22 cellular contexts compared by ENCODE assay signal in the genomic region with DNA sequence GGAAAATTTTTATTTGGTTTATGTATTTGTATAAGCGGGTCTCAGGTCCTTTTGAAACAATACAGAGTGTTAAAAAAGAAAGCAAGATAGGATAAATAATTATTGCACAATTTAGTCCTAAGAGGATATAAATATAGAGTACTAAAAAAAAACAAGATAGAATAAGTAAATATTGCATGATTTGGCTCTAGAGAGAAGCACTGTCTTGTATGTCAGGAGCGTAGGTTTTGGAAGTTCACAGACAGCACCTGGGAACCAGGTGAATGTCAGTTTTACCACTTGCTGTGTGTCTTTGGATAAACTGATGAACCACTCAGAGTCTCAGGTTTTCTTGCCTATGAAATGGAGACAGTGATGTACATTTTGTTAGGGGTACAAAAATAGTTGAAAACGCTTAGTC.
DNase-seq lines count a peak whose midpoint lies in the region; ATAC-seq, FAIRE-seq and TF ChIP-seq lines count a peak whose summit lies in the region.
"Had no signal": no experiment of that assay in that cellular context is flagged by ENCODE, and none has a peak within 500 bp of the region (broad histone marks: within the 10 kb centered on the region; RNA-seq: fewer than 3 reads in every experiment).

No MANE protein-coding gene starts in this region.

- H3K27me3 Mint-ChIP-seq in activated naive CD8-positive, alpha-beta T cell treated with anti-CD3 and anti-CD28 coated beads, Interleukin-2, amount 50 U/mL, for 24 hours, result no peaks in the 10 kb centered on the region
- no peaks in the 10 kb centered on the region for H3K27me3 Mint-ChIP-seq in endodermal cell (ENCODE audit: insufficient read depth)
- H3K27me3 Mint-ChIP-seq: CD4-positive, alpha-beta memory T cell; CD4-positive, CD25-positive, alpha-beta regulatory T cell had no signal

- no peaks in the 10 kb centered on the region for H3K79me2 ChIP-seq in HepG2 (ENCODE audit: insufficient read depth, low read length)

- H3K9me3 ChIP-seq in right lobe of liver, result no peaks in the 10 kb centered on the region
- H3K9me3 ChIP-seq in HepG2 (ENCODE audit: low read length), result no peaks in the 10 kb centered on the region
- no peaks in the 10 kb centered on the region for H3K9me3 ChIP-seq in colonic mucosa
- H3K9me3 ChIP-seq in pancreas, result no peaks in the 10 kb centered on the region
- no peaks in the 10 kb centered on the region for H3K9me3 ChIP-seq in endodermal cell (ENCODE audit: control insufficient read depth, low read length)
- H3K9me3 ChIP-seq: BE2C, BLaER1 had no signal

- no peaks in the 10 kb centered on the region for H3K4me1 Mint-ChIP-seq in activated naive CD8-positive, alpha-beta T cell treated with anti-CD3 and anti-CD28 coated beads, Interleukin-2, amount 50 U/mL, for 24 hours
- H3K4me1 Mint-ChIP-seq in endodermal cell, result no peaks in the 10 kb centered on the region
- H3K4me1 Mint-ChIP-seq: CD14-positive monocyte; CD4-positive, alpha-beta memory T cell; CD4-positive, CD25-positive, alpha-beta regulatory T cell; CD8-positive, alpha-beta memory T cell had no signal

- TF ChIP-seq RAD21 in HepG2 (CRISPR knock-in tag; IDR thresholded peaks at IDR 0.05), result no peak

- H3K9ac ChIP-seq in HepG2 (ENCODE audit: insufficient read depth, low read depth, low read length) (no peak overlapping the region), colonic mucosa (ENCODE audit: low read depth in 2 of 2, low read length in 2 of 2) (no peak overlapping the region), endodermal cell (ENCODE audit: extremely low read depth, low read length, poor library complexity, severe bottlenecking) (no peak overlapping the region)
- H3K9ac ChIP-seq: BLaER1 had no signal

- H3K27me3 ChIP-seq in right lobe of liver, result peaks cover 0 to 3% of the 10 kb centered on the region in 2 donors
- H3K27me3 ChIP-seq in HepG2 (ENCODE audit: control insufficient read depth in 1 of 2, insufficient read depth in 2 of 2, low read length in 2 of 2), result no peaks in the 10 kb centered on the region
- H3K27me3 ChIP-seq in colonic mucosa, result no peaks in the 10 kb centered on the region
- H3K27me3 ChIP-seq in pancreas, result no peaks in the 10 kb centered on the region
- no peaks in the 10 kb centered on the region for H3K27me3 ChIP-seq in endodermal cell (ENCODE audit: control insufficient read depth, insufficient read depth, low read length, poor library complexity, severe bottlenecking)
- H3K27me3 ChIP-seq: BE2C, BLaER1 had no signal

- TF ChIP-seq POLR2A in right lobe of liver (IDR thresholded peaks at IDR 0.05), result no peak
- no peak for TF ChIP-seq POLR2A in HepG2 (IDR thresholded peaks at IDR 0.05; ENCODE audit: insufficient read depth in 1 of 2, low read depth in 2 of 2, low read length in 2 of 2)

- H3K4me1 ChIP-seq in right lobe of liver, result peaks cover 0 to 22% (median 3%) of the 10 kb centered on the region in 4 donors
- no peaks in the 10 kb centered on the region for H3K4me1 ChIP-seq in HepG2 (ENCODE audit: insufficient read depth, low read length)
- no peaks in the 10 kb centered on the region for H3K4me1 ChIP-seq in colonic mucosa
- peaks cover 0 to 12% (median 10%) of the 10 kb centered on the region in 3 donors for H3K4me1 ChIP-seq in pancreas
- H3K4me1 ChIP-seq in endodermal cell (ENCODE audit: control insufficient read depth, insufficient read depth, low read length), result no peaks in the 10 kb centered on the region
- H3K4me1 ChIP-seq: BE2C, BLaER1 had no signal

- H3K4me2 ChIP-seq in HepG2 (ENCODE audit: low read depth, low read length), result no peak overlapping the region
- H3K4me2 ChIP-seq: BLaER1 had no signal

- peak overlapping the region in 1 of 3 donors; percentile 11 for H3K4me3 ChIP-seq in right lobe of liver
- H3K4me3 ChIP-seq in HepG2 (replicated peaks in 1 of 3; ENCODE audit: insufficient read depth in 1 of 3, low read depth in 2 of 3, low read length in 3 of 3), result no peak overlapping the region
- no peak overlapping the region for H3K4me3 ChIP-seq in colonic mucosa
- H3K4me3 ChIP-seq in pancreas, result no peak overlapping the region
- H3K4me3 ChIP-seq in endodermal cell (ENCODE audit: low read length), result no peak overlapping the region
- H3K4me3 ChIP-seq: BLaER1 had no signal

- no peaks in the 10 kb centered on the region for H3K36me3 Mint-ChIP-seq in activated naive CD8-positive, alpha-beta T cell treated with anti-CD3 and anti-CD28 coated beads, Interleukin-2, amount 50 U/mL, for 24 hours (ENCODE audit: low read depth)
- H3K36me3 Mint-ChIP-seq in endodermal cell (ENCODE audit: low read depth), result no peaks in the 10 kb centered on the region
- H3K36me3 Mint-ChIP-seq: CD14-positive monocyte; CD4-positive, alpha-beta memory T cell; CD4-positive, CD25-positive, alpha-beta regulatory T cell; CD8-positive, alpha-beta memory T cell had no signal

- DNase-seq in right lobe of liver (no peak), HepG2 (ENCODE audit: low spot score) (no peak), colonic mucosa (no peak), left lobe of liver (ENCODE audit: low spot score) (no peak), pancreas (no peak), endodermal cell (no peak), G401 (ENCODE audit: low spot score) (no peak)
- no peak for DNase-seq in activated naive CD8-positive, alpha-beta T cell treated with anti-CD3 and anti-CD28 coated beads, Interleukin-2, amount 50 U/mL, for 24 hours
- DNase-seq: C1 segment of cervical spinal cord; CD4-positive, alpha-beta memory T cell; CD4-positive, CD25-positive, alpha-beta regulatory T cell; CD8-positive, alpha-beta memory T cell; DMS79; GF-D8 had no signal

- ATAC-seq in right lobe of liver (peak; percentile 58 to 77 (median 74)), HepG2 (no peak), left lobe of liver (peak; percentile 41), pancreas (peak in 3 of 4 donors; percentile 7 to 41 (median 14))
- no peak for ATAC-seq in activated naive CD8-positive, alpha-beta T cell treated with anti-CD3 and anti-CD28 coated beads, Interleukin-2, amount 50 U/mL, for 24 hours

- intact Hi-C loops in right lobe of liver (cut with DNase I) (loop anchor here in 1 of 2 donors (5.0 kb wide), 1 partner anchor 395 kb away; no protein-coding TSS in a partner anchor), HepG2 (cut with micrococcal nuclease; ENCODE audit: unreplicated experiment) (loop anchor here (1.0 kb wide), 1 partner anchor 396 kb away; no protein-coding TSS in a partner anchor), colonic mucosa (cut with DNase I) (no loop called here), pancreas (cut with DNase I) (no loop called here)

- H3K27ac Mint-ChIP-seq in activated naive CD8-positive, alpha-beta T cell treated with anti-CD3 and anti-CD28 coated beads, Interleukin-2, amount 50 U/mL, for 24 hours, result no peak overlapping the region
- H3K27ac Mint-ChIP-seq in endodermal cell, result no peak overlapping the region
- H3K27ac Mint-ChIP-seq: CD14-positive monocyte; CD4-positive, alpha-beta memory T cell; CD4-positive, CD25-positive, alpha-beta regulatory T cell; CD8-positive, alpha-beta memory T cell had no signal

- POLR2A ChIA-PET in HepG2 (lab: Yijun Ruan, JAX), result no interaction called here

- no peaks in the 10 kb centered on the region for H4K20me1 ChIP-seq in HepG2 (ENCODE audit: insufficient read depth, low read length)
- H4K20me1 ChIP-seq: BLaER1 had no signal

- in situ Hi-C loops in HepG2 (cut with HindIII; ENCODE audit: extremely low pct_ligation_motif_present, low pct_unique_long_range_greater_than_20kb), result loop anchor here (5.0 kb wide), 1 partner anchor 400 kb away; no protein-coding TSS in a partner anchor
- in situ Hi-C loops in G401 (cut with HindIII; ENCODE audit: low sequenced_read_pairs), result no loop called here

- no peak for FAIRE-seq in HepG2 (lab: Jason Lieb, UNC)
- no peak for FAIRE-seq in pancreas (lab: Jason Lieb, UNC)
- FAIRE-seq: A204.1, G401.6, GM12891, GM19239 had no signal

- no peak for TF ChIP-seq CTCF in right lobe of liver (IDR thresholded peaks at IDR 0.05)
- no peak for TF ChIP-seq CTCF in HepG2 (CRISPR knock-in tag; IDR thresholded peaks at IDR 0.05)
- no peak for TF ChIP-seq CTCF in colonic mucosa (IDR thresholded peaks at IDR 0.05)
- TF ChIP-seq CTCF in pancreas (IDR thresholded peaks at IDR 0.05), result no peak
- TF ChIP-seq CTCF in endodermal cell (conservative IDR thresholded peaks at IDR 0.05), result no peak

- H2AFZ ChIP-seq in HepG2 (ENCODE audit: low read length), result no peak overlapping the region

- H3K27ac ChIP-seq in right lobe of liver, result peak overlapping the region in 1 of 3 donors; percentile 51
- no peak overlapping the region for H3K27ac ChIP-seq in HepG2 (ENCODE audit: extremely low read length, insufficient read depth, low read length)
- H3K27ac ChIP-seq in colonic mucosa, result peak overlapping the region; percentile 56
- no peak overlapping the region for H3K27ac ChIP-seq in pancreas
- no peak overlapping the region for H3K27ac ChIP-seq in endodermal cell (ENCODE audit: low read depth, low read length)
- H3K27ac ChIP-seq: 22Rv1, BLaER1 had no signal

- 45% methylated on average over 3 of the region's 3 CpGs for WGBS in right lobe of liver (ENCODE audit: insufficient coverage, low coverage, low lambda C conversion rate, missing lambda C conversion rate)
- WGBS in HepG2 (ENCODE audit: low lambda C conversion rate), result 8% methylated on average over 3 of the region's 3 CpGs
- WGBS in pancreas, 2 donors, result 36 to 47% methylated on average over 3 of the region's 3 CpGs
- WGBS in endodermal cell (ENCODE audit: insufficient coverage in 1 of 2, insufficient read length in 1 of 2), 2 experiments, result 97 to 100% methylated on average over 1 to 3 of the region's 3 CpGs

- CTCF ChIA-PET in HepG2 (lab: Yijun Ruan, JAX; ENCODE audit: low intra/inter-chr PET ratio, low total read pairs), result interaction anchor here (3.2 kb wide), 1 partner anchor 396 kb away, joined by 20 read pairs; no protein-coding TSS in a partner anchor

- no peak overlapping the region for H3K4me3 Mint-ChIP-seq in activated naive CD8-positive, alpha-beta T cell treated with anti-CD3 and anti-CD28 coated beads, Interleukin-2, amount 50 U/mL, for 24 hours
- H3K4me3 Mint-ChIP-seq in endodermal cell, result no peak overlapping the region
- H3K4me3 Mint-ChIP-seq: CD14-positive monocyte; CD4-positive, alpha-beta memory T cell; CD4-positive, CD25-positive, alpha-beta regulatory T cell; CD8-positive, alpha-beta memory T cell had no signal

- H3K36me3 ChIP-seq in right lobe of liver, result no peaks in the 10 kb centered on the region
- H3K36me3 ChIP-seq in HepG2 (replicated peaks in 1 of 2; ENCODE audit: control insufficient read depth in 1 of 2, insufficient read depth in 2 of 2, low read length in 2 of 2), result no peaks in the 10 kb centered on the region
- H3K36me3 ChIP-seq in colonic mucosa, result no peaks in the 10 kb centered on the region
- no peaks in the 10 kb centered on the region for H3K36me3 ChIP-seq in pancreas
- no peaks in the 10 kb centered on the region for H3K36me3 ChIP-seq in endodermal cell (ENCODE audit: control insufficient read depth, insufficient read depth, low read length)
- H3K36me3 ChIP-seq: BE2C, BLaER1 had no signal

- TF ChIP-seq EP300 in HepG2 (IDR thresholded peaks at IDR 0.05; ENCODE audit: low read depth in 2 of 2, low read length in 2 of 2) (no peak), HepG2 (CRISPR knock-in tag; IDR thresholded peaks at IDR 0.05; ENCODE audit: borderline replicate concordance) (no peak)

- H3K9me3 Mint-ChIP-seq in activated naive CD8-positive, alpha-beta T cell treated with anti-CD3 and anti-CD28 coated beads, Interleukin-2, amount 50 U/mL, for 24 hours, result no peaks in the 10 kb centered on the region
- no peaks in the 10 kb centered on the region for H3K9me3 Mint-ChIP-seq in endodermal cell
- H3K9me3 Mint-ChIP-seq: CD14-positive monocyte had no signal

- BruUV-seq in HepG2 (replicated peaks; lab: Mats Ljungman, UMichigan), result no TSS peak

Comparison
In these comparisons a context has a peak if more than half of its experiments do, and no peak if none do; other contexts are left out.
1. ATAC-seq: peak in right lobe of liver (4 of 4), left lobe of liver (single experiment) and pancreas (3 of 4); none in HepG2 (single experiment) and activated naive CD8-positive, alpha-beta T cell treated with anti-CD3 and anti-CD28 coated beads, Interleukin-2, amount 50 U/mL, for 24 hours (single experiment).